In the genomic region with DNA sequence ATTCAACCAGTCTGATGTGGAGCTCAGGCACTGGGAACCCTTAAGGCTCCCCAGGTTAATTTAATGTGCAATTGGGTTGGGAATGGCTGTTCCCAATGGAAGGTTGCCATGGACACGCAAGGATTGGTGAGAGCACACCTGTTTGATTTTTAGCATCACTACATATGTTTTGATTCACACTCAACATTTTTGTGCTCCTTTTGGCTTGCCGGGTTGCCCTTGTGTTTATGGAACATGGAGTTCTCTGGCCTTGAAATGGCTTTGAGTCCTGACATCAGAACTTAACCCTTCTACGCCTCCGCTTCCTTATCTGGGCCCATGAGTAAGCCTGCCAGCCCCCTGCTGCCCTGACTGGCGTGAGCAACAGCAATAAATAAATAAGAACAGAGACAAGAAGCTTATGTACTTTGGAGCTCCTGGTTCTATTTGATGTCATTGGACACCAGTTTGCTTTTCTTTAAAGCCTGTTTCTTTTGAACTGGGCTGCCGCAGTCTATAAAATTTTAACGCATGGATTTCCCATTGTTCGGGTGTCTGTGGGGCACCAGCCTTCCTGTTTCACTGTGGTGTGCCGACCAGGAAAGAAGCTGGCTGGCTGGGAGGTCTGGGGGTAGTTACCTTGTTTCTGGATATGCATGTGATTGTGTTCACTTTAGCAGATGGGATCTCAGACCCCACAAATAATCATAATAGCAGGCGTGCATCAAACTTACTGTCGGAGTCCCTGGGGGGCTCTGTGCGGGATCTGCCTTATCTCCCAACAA, we compare ENCODE assay signal across 14 cellular contexts. TPM values are rescaled to one million over a fixed set of nuclear protein-coding genes. Genes with fewer than 3 reads are reported as not detected.
A peak's percentile ranks its signal among the peaks of the same experiment; 100 is the strongest.
DNase-seq lines count a peak whose midpoint lies in the region; ATAC-seq and TF ChIP-seq lines count a peak whose summit lies in the region.
"Had no signal": no experiment of that assay in that cellular context is flagged by ENCODE, and none has a peak within 500 bp of the region (broad histone marks: within the 10 kb centered on the region; RNA-seq: fewer than 3 reads in every experiment).

No MANE protein-coding gene starts in this region.

- H3K27ac Mint-ChIP-seq in mesothelial cell of epicardium = peak overlapping the region; percentile 88

- H3K4me1 ChIP-seq in ACC112 (ENCODE audit: control insufficient read depth, insufficient read depth, low read length, unreplicated experiment) = peaks cover 22% of the 10 kb centered on the region
- H3K4me1 ChIP-seq: tibial nerve had no signal

- no peaks in the 10 kb centered on the region for H3K27me3 Mint-ChIP-seq in mesothelial cell of epicardium (ENCODE audit: low read depth)

- no peaks in the 10 kb centered on the region for H3K36me3 ChIP-seq in ACC112 (ENCODE audit: insufficient read depth, low read length)
- H3K36me3 ChIP-seq: tibial nerve had no signal

- H3K36me3 Mint-ChIP-seq in mesothelial cell of epicardium = no peaks in the 10 kb centered on the region

- TF ChIP-seq CTCF in cardiac fibroblast (IDR thresholded peaks at IDR 0.05; ENCODE audit: low read depth, low read length) (no peak), mesothelial cell of epicardium (IDR thresholded peaks at IDR 0.05; ENCODE audit: unreplicated experiment) (no peak)

- peaks cover 35% of the 10 kb centered on the region for H3K4me1 Mint-ChIP-seq in mesothelial cell of epicardium

- H2AFZ ChIP-seq in ACC112 (ENCODE audit: low read length, unreplicated experiment) = peak overlapping the region; percentile 89

- no peaks in the 10 kb centered on the region for H3K27me3 ChIP-seq in ACC112 (ENCODE audit: insufficient read depth, low read length)

- DNase-seq in LHCN-M2 (ENCODE audit: low read depth) (peak; percentile 88), cardiac fibroblast (ENCODE audit: low read depth in 2 of 2) (peak; percentile 79 to 90), mesothelial cell of epicardium (ENCODE audit: low spot score in 2 of 2, unreplicated experiment in 2 of 2) (no peak), GM19238 (ENCODE audit: insufficient read length, low spot score) (no peak), HUDEP-2 (lab: John Stamatoyannopoulos, UW; ENCODE audit: unreplicated experiment in 76 of 76) (no peak)
- DNase-seq in activated CD4-positive, alpha-beta T cell treated with anti-CD3 and anti-CD28 coated beads, Interleukin-2, amount 50 U/mL, for 4 hours = no peak
- DNase-seq: activated CD4-positive, CD25-positive, alpha-beta regulatory T cell treated with anti-CD3 and anti-CD28 coated beads, Interleukin-2, amount 50 U/mL, for 72 hours; activated T-cell treated with anti-CD3 and anti-CD28 coated beads, Interleukin-2, amount 50 U/mL, for 4 hours; NCI-H2107; occipital lobe; SW 1271 had no signal

- H3K79me2 ChIP-seq in ACC112 (ENCODE audit: control insufficient read depth, insufficient read depth, low read length, unreplicated experiment) = no peaks in the 10 kb centered on the region

- no peak for ATAC-seq in HG03469 (IDR thresholded peaks at IDR 0.05; ENCODE audit: unreplicated experiment)
- ATAC-seq: activated T-cell treated with anti-CD3 and anti-CD28 coated beads, Interleukin-2, amount 50 U/mL, for 4 hours had no signal

- no peak overlapping the region for H3K4me3 Mint-ChIP-seq in mesothelial cell of epicardium
- H3K4me3 Mint-ChIP-seq: activated T-cell treated with anti-CD3 and anti-CD28 coated beads, Interleukin-2, amount 50 U/mL, for 4 hours had no signal

- H3K4me3 ChIP-seq in ACC112 (ENCODE audit: low read depth, low read length) (no peak overlapping the region; the same call in 1 of the 2 replicates), cardiac fibroblast (replicated peaks in 1 of 2; ENCODE audit: low read depth in 2 of 2, low read length in 2 of 2) (no peak overlapping the region)
- H3K4me3 ChIP-seq: tibial nerve had no signal

- H3K9me3 Mint-ChIP-seq in mesothelial cell of epicardium = no peaks in the 10 kb centered on the region
- H3K9me3 Mint-ChIP-seq: activated T-cell treated with anti-CD3 and anti-CD28 coated beads, Interleukin-2, amount 50 U/mL, for 4 hours had no signal

- peak overlapping the region; percentile 97 for H3K27ac ChIP-seq in ACC112 (ENCODE audit: low read depth, low read length)
- H3K27ac ChIP-seq: tibial nerve had no signal

RNA-seq across cellular contexts. Expression of a gene that starts 27.9 kb away (rescaled TPM):
- total RNA-seq in LHCN-M2 (2014; rRNA removed) = 19.3 and 19.9 TPM in 2 replicates
- polyA plus RNA-seq in LHCN-M2 (2012) = 1.1 TPM
- total RNA-seq in mesothelial cell of epicardium = 409 to 427 TPM (median 425 TPM) in 3 replicates

Comparison
In these comparisons a context has a peak if more than half of its experiments do, and no peak if none do; other contexts are left out.
1. DNase-seq: peak in LHCN-M2 (single experiment) and cardiac fibroblast (2 of 2); none in mesothelial cell of epicardium (0 of 2), GM19238 (single experiment), HUDEP-2 (0 of 76) and activated CD4-positive, alpha-beta T cell treated with anti-CD3 and anti-CD28 coated beads, Interleukin-2, amount 50 U/mL, for 4 hours (0 of 2).
2. RNA of a gene that starts 27.9 kb away (total RNA-seq): 409 to 427 TPM in mesothelial cell of epicardium; 19.3 to 19.9 TPM in LHCN-M2; every median in the first group is over 10 times any median in the second.